ENCODE assay signal across 19 cellular contexts in genomic region chr3:68855620-68856019, GRCh38.
A peak's percentile ranks its signal among the peaks of the same experiment; 100 is the strongest.
DNase-seq lines count a peak whose midpoint lies in the region; ATAC-seq and TF ChIP-seq lines count a peak whose summit lies in the region.
"Had no signal": no experiment of that assay in that cellular context is flagged by ENCODE, and none has a peak within 500 bp of the region (broad histone marks: within the 10 kb centered on the region; RNA-seq: fewer than 3 reads in every experiment).

No MANE protein-coding gene starts in this region.

- H3K27ac ChIP-seq in mammary epithelial cell (ENCODE audit: insufficient read depth, low read depth, low read length): no peak overlapping the region
- H3K27ac ChIP-seq in RWPE2 (ENCODE audit: poor library complexity, severe bottlenecking): no peak overlapping the region
- no peak overlapping the region for H3K27ac ChIP-seq in foreskin keratinocyte
- H3K27ac ChIP-seq: 22Rv1; A549; BLaER1 treated with 17β-estradiol and CSF1 and Interleukin-3, amounts not matched to agents 10 nM and 100 nM; C4-2B had no signal

- H3K4me2 ChIP-seq in mammary epithelial cell (ENCODE audit: insufficient read depth, low read depth, low read length): peak overlapping the region; percentile 1
- H3K4me2 ChIP-seq: A549; BLaER1 treated with 17β-estradiol and CSF1 and Interleukin-3, amounts not matched to agents 10 nM and 100 nM had no signal

- CTCF ChIA-PET in mammary epithelial cell (lab: Charles Lee; ENCODE audit: low non-redundant PET): no interaction called here
- CTCF ChIA-PET in MCF 10A (lab: Yijun Ruan, JAX): interaction anchor here (0.6 to 2.5 kb wide), 3 partner anchors 10 to 1534 kb away, joined by 3 to 9 read pairs (median 4); no protein-coding TSS in a partner anchor
- CTCF ChIA-PET in WTC11 (lab: Charles Lee): no interaction called here

- H3K4me3 ChIP-seq in mammary epithelial cell (replicated peaks in 1 of 3; ENCODE audit: insufficient read depth in 1 of 3, low read depth in 2 of 3, low read length in 3 of 3) (no peak overlapping the region), RWPE2 (ENCODE audit: severe bottlenecking) (no peak overlapping the region)
- H3K4me3 ChIP-seq: A549; BLaER1 treated with 17β-estradiol and CSF1 and Interleukin-3, amounts not matched to agents 10 nM and 100 nM had no signal

- H3K27me3 ChIP-seq in mammary epithelial cell (ENCODE audit: insufficient read depth, low read length) (no peaks in the 10 kb centered on the region), RWPE2 (ENCODE audit: insufficient read depth, poor library complexity, severe bottlenecking) (no peaks in the 10 kb centered on the region), foreskin keratinocyte (no peaks in the 10 kb centered on the region)
- H3K27me3 ChIP-seq: BLaER1 treated with 17β-estradiol and CSF1 and Interleukin-3, amounts not matched to agents 10 nM and 100 nM had no signal

- H3K9me3 Mint-ChIP-seq in MCF 10A (ENCODE audit: unreplicated experiment) (peaks cover 14% of the 10 kb centered on the region), WTC11 (peaks cover 15% of the 10 kb centered on the region)

- POLR2A ChIA-PET in MCF 10A (lab: Yijun Ruan, JAX): no interaction called here
- POLR2A ChIA-PET in WTC11 (lab: Charles Lee): no interaction called here

- peak overlapping the region; percentile 4 for H2AFZ ChIP-seq in mammary epithelial cell (ENCODE audit: low read depth, low read length)

- H3K9me3 ChIP-seq in mammary epithelial cell (replicated peaks; ENCODE audit: insufficient read depth, low read length) (no peaks in the 10 kb centered on the region), RWPE2 (ENCODE audit: severe bottlenecking) (no peaks in the 10 kb centered on the region)
- H3K9me3 ChIP-seq: A549, Caco-2 had no signal

- BruUV-seq in mammary epithelial cell (replicated peaks; lab: Mats Ljungman, UMichigan) (no TSS peak), MCF 10A (replicated peaks; lab: Mats Ljungman, UMichigan) (no TSS peak)

- H3K4me1 ChIP-seq in mammary epithelial cell (ENCODE audit: insufficient read depth, low read length) (peaks cover 4% of the 10 kb centered on the region), RWPE2 (ENCODE audit: insufficient read depth, poor library complexity, severe bottlenecking) (no peaks in the 10 kb centered on the region), foreskin keratinocyte (no peaks in the 10 kb centered on the region)
- H3K4me1 ChIP-seq: A549; BLaER1 treated with 17β-estradiol and CSF1 and Interleukin-3, amounts not matched to agents 10 nM and 100 nM; Caco-2 had no signal

- no peak overlapping the region for H3K4me3 Mint-ChIP-seq in MCF 10A (ENCODE audit: unreplicated experiment)
- H3K4me3 Mint-ChIP-seq in WTC11: no peak overlapping the region
- H3K4me3 Mint-ChIP-seq: B cell; CD4-positive, alpha-beta T cell; CD8-positive, alpha-beta T cell had no signal

- no peaks in the 10 kb centered on the region for H3K79me2 ChIP-seq in mammary epithelial cell (ENCODE audit: insufficient read depth, low read length)

- TF ChIP-seq CTCF in mammary epithelial cell (conservative IDR thresholded peaks at IDR 0.05 in 1 of 2, IDR thresholded peaks at IDR 0.05 in 1 of 2; ENCODE audit: extremely low read depth in 1 of 2, insufficient read depth in 1 of 2, low read depth in 1 of 2, low read length in 2 of 2): no peak
- no peak for TF ChIP-seq CTCF in MCF 10A (IDR thresholded peaks at IDR 0.05; ENCODE audit: unreplicated experiment)
- TF ChIP-seq CTCF in RWPE2 (IDR thresholded peaks at IDR 0.05; ENCODE audit: poor library complexity, severe bottlenecking): no peak
- TF ChIP-seq CTCF in foreskin keratinocyte (conservative IDR thresholded peaks at IDR 0.05): no peak
- TF ChIP-seq CTCF in WTC11 (IDR thresholded peaks at IDR 0.05): no peak

- peak; percentile 84 for DNase-seq in mammary epithelial cell
- no peak for DNase-seq in MCF 10A (ENCODE audit: unreplicated experiment)
- no peak for DNase-seq in RWPE2 (ENCODE audit: low spot score)
- DNase-seq in foreskin keratinocyte: peak; percentile 15 to 32
- no peak for DNase-seq in WTC11 (ENCODE audit: low spot score)
- DNase-seq in hepatic stellate cell (ENCODE audit: low spot score): no peak
- DNase-seq: AML-193; Caco-2; Calu3; CD4-positive, alpha-beta T cell; CD8-positive, alpha-beta T cell; DMS79 treated with DMSO at 0.1 percent for 48 hours; GF-D8 had no signal

- H3K36me3 ChIP-seq in mammary epithelial cell (ENCODE audit: insufficient read depth, low read length) (no peaks in the 10 kb centered on the region), RWPE2 (ENCODE audit: low read depth) (no peaks in the 10 kb centered on the region)
- H3K36me3 ChIP-seq: BLaER1 treated with 17β-estradiol and CSF1 and Interleukin-3, amounts not matched to agents 10 nM and 100 nM had no signal

- peaks cover 83% of the 10 kb centered on the region for H3K27me3 Mint-ChIP-seq in MCF 10A (ENCODE audit: insufficient read depth, unreplicated experiment)
- H3K27me3 Mint-ChIP-seq in WTC11 (ENCODE audit: low read depth): no peaks in the 10 kb centered on the region

- 7% methylated on average over 7 of the region's 7 CpGs for WGBS in mammary epithelial cell (ENCODE audit: low coverage, missing lambda C conversion rate)

- intact Hi-C loops in mammary epithelial cell (cut with micrococcal nuclease) (no loop called here), MCF 10A (cut with micrococcal nuclease) (no loop called here)

- no peaks in the 10 kb centered on the region for H4K20me1 ChIP-seq in mammary epithelial cell (ENCODE audit: insufficient read depth, low read length)
- H4K20me1 ChIP-seq: BLaER1 treated with 17β-estradiol and CSF1 and Interleukin-3, amounts not matched to agents 10 nM and 100 nM had no signal

- in situ Hi-C loops in mammary epithelial cell (cut with MboI; ENCODE audit: low sequenced_read_pairs in 2 of 2): no loop called here

- H3K9ac ChIP-seq in mammary epithelial cell (ENCODE audit: insufficient read depth, low read length): no peak overlapping the region
- H3K9ac ChIP-seq: BLaER1 treated with 17β-estradiol and CSF1 and Interleukin-3, amounts not matched to agents 10 nM and 100 nM had no signal

- no peak for TF ChIP-seq POLR2A in GM18505 (IDR thresholded peaks at IDR 0.05; ENCODE audit: borderline replicate concordance, extremely low read depth, insufficient read depth, insufficient read length)

- peak; percentile 79 for ATAC-seq in RWPE2 (ENCODE audit: low read depth)
- no peak for ATAC-seq in foreskin keratinocyte
- no peak for ATAC-seq in WTC11
- no peak for ATAC-seq in GM18505 (IDR thresholded peaks at IDR 0.05; ENCODE audit: unreplicated experiment)
- ATAC-seq: A549; CD8-positive, alpha-beta T cell had no signal

- H3K27ac Mint-ChIP-seq in MCF 10A (ENCODE audit: low read depth, unreplicated experiment) (no peak overlapping the region), WTC11 (no peak overlapping the region)
- H3K27ac Mint-ChIP-seq: B cell; CD4-positive, alpha-beta T cell; CD8-positive, alpha-beta T cell had no signal

- H3K36me3 Mint-ChIP-seq in MCF 10A (ENCODE audit: insufficient read depth, unreplicated experiment): no peaks in the 10 kb centered on the region
- H3K36me3 Mint-ChIP-seq in WTC11: peaks cover 7% of the 10 kb centered on the region
- H3K36me3 Mint-ChIP-seq: CD8-positive, alpha-beta T cell had no signal

- H3K4me1 Mint-ChIP-seq in MCF 10A (ENCODE audit: insufficient read depth, unreplicated experiment) (no peaks in the 10 kb centered on the region), WTC11 (no peaks in the 10 kb centered on the region)
- H3K4me1 Mint-ChIP-seq: B cell had no signal

- dilution Hi-C loops in mammary epithelial cell (cut with HindIII; ENCODE audit: low sequenced_read_pairs): no loop called here

TF ChIP-seq in WTC11, 78 proteins besides CTCF, POLR2A, EP300 and RAD21:
- TF ChIP-seq FOXP4 (CRISPR knock-in tag; IDR thresholded peaks at IDR 0.05) (no peak), CREM (CRISPR knock-in tag; IDR thresholded peaks at IDR 0.05) (no peak), FOXK1 (CRISPR knock-in tag; IDR thresholded peaks at IDR 0.05) (no peak), ZSCAN18 (CRISPR knock-in tag; IDR thresholded peaks at IDR 0.05) (no peak), IRF2 (CRISPR knock-in tag; IDR thresholded peaks at IDR 0.05; ENCODE audit: borderline replicate concordance, low read depth) (no peak), ZNF396 (CRISPR knock-in tag; IDR thresholded peaks at IDR 0.05; ENCODE audit: borderline replicate concordance) (no peak), ATF3 (CRISPR knock-in tag; conservative IDR thresholded peaks at IDR 0.05) (no peak), MYBL2 (CRISPR knock-in tag; IDR thresholded peaks at IDR 0.05) (no peak), RORB (CRISPR knock-in tag; IDR thresholded peaks at IDR 0.05) (no peak), ZNF317 (CRISPR knock-in tag; IDR thresholded peaks at IDR 0.05; ENCODE audit: borderline replicate concordance, low read depth) (no peak)
TF ChIP-seq in WTC11: peak in this region for 0.

Comparison
In these comparisons a context has a peak if more than half of its experiments do, and no peak if none do; other contexts are left out.
1. DNase-seq: peak in mammary epithelial cell (single experiment) and foreskin keratinocyte (2 of 2); none in MCF 10A (single experiment), RWPE2 (single experiment), WTC11 (single experiment) and hepatic stellate cell (single experiment).